Comparison of ENCODE assay signal across 28 cellular contexts in the genomic region with DNA sequence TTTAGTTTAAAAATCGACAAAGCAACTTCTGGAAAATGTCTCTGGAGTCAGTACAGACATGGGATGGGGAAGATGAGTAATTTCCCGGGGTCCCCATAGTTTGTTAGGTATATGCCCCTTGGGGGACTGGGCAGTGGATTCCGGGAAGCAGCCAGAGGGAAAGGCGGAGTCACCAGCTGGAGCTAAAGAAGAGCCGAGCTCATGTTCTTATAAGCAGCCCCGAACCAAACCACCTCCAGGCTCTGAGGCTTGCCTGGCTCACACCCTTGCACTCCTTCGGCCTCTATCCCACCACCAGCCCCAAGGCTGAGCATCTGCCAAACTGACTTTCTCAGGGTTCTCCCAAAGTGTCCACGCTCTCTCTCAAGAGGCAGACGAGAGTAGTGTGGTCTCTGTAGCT.
"Had no signal": no experiment of that assay in that cellular context is flagged by ENCODE, and none has a peak within 500 bp of the region (broad histone marks: within the 10 kb centered on the region; RNA-seq: fewer than 3 reads in every experiment).

No MANE protein-coding gene starts in this region.

- H3K4me1 ChIP-seq: colonic mucosa, esophagus muscularis mucosa, esophagus squamous epithelium, foreskin keratinocyte, gastrocnemius medialis, heart left ventricle, heart right ventricle had no signal

- H3K4me3 ChIP-seq: colonic mucosa, coronary artery, dorsolateral prefrontal cortex, esophagus muscularis mucosa, esophagus squamous epithelium, gastrocnemius medialis, gastroesophageal sphincter, heart left ventricle, heart right ventricle had no signal

- H3K9me3 Mint-ChIP-seq: dendritic cell treated with granulocyte-macrophage colony-stimulating factor and Interleukin-4, amounts not matched to agents 40 ng/mL and 50 ng/mL, for 4 days; effector memory CD8-positive, alpha-beta T cell; endodermal cell had no signal

- H3K27me3 Mint-ChIP-seq: dendritic cell treated with granulocyte-macrophage colony-stimulating factor and Interleukin-4, amounts not matched to agents 40 ng/mL and 50 ng/mL, for 4 days had no signal

- H3K4me1 Mint-ChIP-seq: endodermal cell had no signal

- H3K4me3 Mint-ChIP-seq: dendritic cell treated with granulocyte-macrophage colony-stimulating factor and Interleukin-4, amounts not matched to agents 40 ng/mL and 50 ng/mL, for 4 days; effector memory CD8-positive, alpha-beta T cell; endodermal cell had no signal

- H3K36me3 ChIP-seq: colonic mucosa, esophagus muscularis mucosa, esophagus squamous epithelium, gastrocnemius medialis, gastroesophageal sphincter, heart left ventricle, heart right ventricle had no signal

- H3K27ac ChIP-seq: colonic mucosa, coronary artery, dorsolateral prefrontal cortex, epithelial cell of prostate, esophagus muscularis mucosa, esophagus squamous epithelium, foreskin keratinocyte, gastrocnemius medialis, gastroesophageal sphincter, heart left ventricle, heart right ventricle had no signal

- H3K27me3 ChIP-seq: colonic mucosa, esophagus muscularis mucosa, esophagus squamous epithelium, foreskin keratinocyte, gastrocnemius medialis, gastroesophageal sphincter had no signal

- H3K9me3 ChIP-seq: colonic mucosa, esophagus muscularis mucosa, esophagus squamous epithelium, gastrocnemius medialis, gastroesophageal sphincter, heart left ventricle, heart right ventricle had no signal

- DNase-seq: colonic mucosa; cortex of kidney; dermis blood vessel endothelial cell; dorsolateral prefrontal cortex; effector CD4-positive, alpha-beta T cell; effector CD8-positive, alpha-beta T cell; effector memory CD4-positive, alpha-beta T cell; effector memory CD8-positive, alpha-beta T cell; endodermal cell; erythroblast; esophagus squamous epithelium; foreskin fibroblast; foreskin keratinocyte; foreskin melanocyte; gastrocnemius medialis; glutamatergic neuron; head of caudate nucleus; heart left ventricle; heart right ventricle had no signal

- ATAC-seq: effector memory CD8-positive, alpha-beta T cell; foreskin keratinocyte; gastrocnemius medialis; gastroesophageal sphincter; heart left ventricle; heart right ventricle had no signal

- H3K27ac Mint-ChIP-seq: dendritic cell treated with granulocyte-macrophage colony-stimulating factor and Interleukin-4, amounts not matched to agents 40 ng/mL and 50 ng/mL, for 4 days; effector memory CD8-positive, alpha-beta T cell; endodermal cell had no signal

- FAIRE-seq: colon, endometrium, endothelial cell of umbilical vein, frontal cortex had no signal
